In the genomic region with DNA sequence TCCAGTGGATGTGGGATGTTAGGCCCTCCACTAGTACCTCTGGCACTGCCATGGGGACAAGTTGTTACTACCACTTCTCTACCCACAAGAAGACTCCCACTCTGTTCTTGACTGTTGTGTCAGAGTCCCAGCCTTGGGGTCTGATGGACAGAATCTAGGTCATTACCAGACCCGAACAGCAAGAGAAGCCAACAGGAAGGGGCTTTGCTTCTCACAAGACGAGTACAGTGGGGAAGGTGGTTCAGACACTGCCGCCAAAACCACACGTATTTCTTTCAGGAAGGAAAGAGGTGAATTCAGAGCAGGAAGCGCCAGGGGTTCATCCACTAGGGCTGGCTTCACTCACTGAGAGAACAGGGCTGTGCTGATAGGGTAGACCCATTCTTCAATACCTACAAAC, we compare ENCODE assay signal across 27 cellular contexts.
"Had no signal": no experiment of that assay in that cellular context is flagged by ENCODE, and none has a peak within 500 bp of the region (broad histone marks: within the 10 kb centered on the region; RNA-seq: fewer than 3 reads in every experiment).

No MANE protein-coding gene starts in this region.

- ATAC-seq: activated CD4-positive, alpha-beta T cell treated with anti-CD3 and anti-CD28 coated beads for 36 hours; activated CD8-positive, alpha-beta memory T cell treated with anti-CD3 and anti-CD28 coated beads, Interleukin-2, amount 10 ng/mL, durations not matched to agents 7 days and 5 days; gastrocnemius medialis; natural killer cell had no signal

- DNase-seq: activated B cell treated with CpG ODN at 0.5 μM for 24 hours; activated CD4-positive, alpha-beta T cell treated with anti-CD3 and anti-CD28 coated beads for 36 hours; activated CD4-positive, alpha-beta T cell treated with anti-CD3 and anti-CD28 coated beads, Interleukin-2, amount 50 U/mL, for 4 hours; activated CD8-positive, alpha-beta memory T cell treated with anti-CD3 and anti-CD28 coated beads, Interleukin-2, amount 10 ng/mL, durations not matched to agents 7 days and 5 days; activated T-cell treated with anti-CD3 and anti-CD28 coated beads for 4 hours; adrenal gland; brain microvascular endothelial cell; central memory CD4-positive, alpha-beta T cell; dermis blood vessel endothelial cell; effector CD8-positive, alpha-beta T cell; gastrocnemius medialis; hippocampal formation; left ventricle myocardium inferior; midbrain; natural killer cell; retina; sigmoid colon; stimulated activated CD4-positive, alpha-beta T cell treated with anti-CD3 and anti-CD28 coated beads, Interleukin-2, amount 100 ng/mL, for 48 hours; stimulated activated naive CD4-positive, alpha-beta T cell treated with Interleukin-2 at 50 U/mL for 16 hours; T-helper 1 cell; T-helper 9 cell; upper lobe of left lung had no signal

- H3K27ac Mint-ChIP-seq: activated B cell treated with CpG ODN at 0.5 μM for 24 hours; activated CD4-positive, alpha-beta T cell treated with anti-CD3 and anti-CD28 coated beads for 36 hours; activated CD8-positive, alpha-beta memory T cell treated with anti-CD3 and anti-CD28 coated beads, Interleukin-2, amount 10 ng/mL, durations not matched to agents 7 days and 5 days; activated naive CD8-positive, alpha-beta T cell; activated T-helper 1 cell treated with anti-CD3 and anti-CD28 coated beads, Interleukin-12 subunit alpha, Interleukin-12 subunit beta, Interleukin-2, Interleukin-4 antibody, amounts not matched to agents 30 ng/mL and 10 ng/mL and 1 ng/mL, durations not matched to agents 14 hours and 24 hours and 36 hours; natural killer cell; progenitor cell of endocrine pancreas had no signal

- H3K36me3 Mint-ChIP-seq: activated CD8-positive, alpha-beta memory T cell treated with anti-CD3 and anti-CD28 coated beads, Interleukin-2, amount 10 ng/mL, durations not matched to agents 7 days and 5 days; activated naive CD8-positive, alpha-beta T cell; natural killer cell had no signal

- H3K27me3 Mint-ChIP-seq: activated B cell treated with CpG ODN at 0.5 μM for 24 hours; activated CD8-positive, alpha-beta memory T cell treated with anti-CD3 and anti-CD28 coated beads, Interleukin-2, amount 10 ng/mL, durations not matched to agents 7 days and 5 days had no signal

- H3K4me3 Mint-ChIP-seq: activated B cell treated with CpG ODN at 0.5 μM for 24 hours; activated CD4-positive, alpha-beta T cell treated with anti-CD3 and anti-CD28 coated beads for 36 hours; activated CD8-positive, alpha-beta memory T cell treated with anti-CD3 and anti-CD28 coated beads, Interleukin-2, amount 10 ng/mL, durations not matched to agents 7 days and 5 days; activated naive CD8-positive, alpha-beta T cell; activated T-helper 1 cell treated with anti-CD3 and anti-CD28 coated beads, Interleukin-12 subunit alpha, Interleukin-12 subunit beta, Interleukin-2, Interleukin-4 antibody, amounts not matched to agents 30 ng/mL and 10 ng/mL and 1 ng/mL, durations not matched to agents 14 hours and 24 hours and 36 hours; natural killer cell had no signal

- H3K27me3 ChIP-seq: adrenal gland, ascending aorta, brain microvascular endothelial cell, gastrocnemius medialis, sigmoid colon, upper lobe of left lung had no signal

- H3K9me3 ChIP-seq: adrenal gland, ascending aorta, gastrocnemius medialis, left ventricle myocardium inferior, sigmoid colon, thoracic aorta, upper lobe of left lung had no signal

- H3K27ac ChIP-seq: adrenal gland, ascending aorta, brain microvascular endothelial cell, gastrocnemius medialis, left ventricle myocardium inferior, sigmoid colon, thoracic aorta, upper lobe of left lung had no signal

- H3K4me1 ChIP-seq: adrenal gland, ascending aorta, gastrocnemius medialis, left ventricle myocardium inferior, sigmoid colon, upper lobe of left lung had no signal

- H3K9me3 Mint-ChIP-seq: activated B cell treated with CpG ODN at 0.5 μM for 24 hours; activated T-helper 1 cell treated with anti-CD3 and anti-CD28 coated beads, Interleukin-12 subunit alpha, Interleukin-12 subunit beta, Interleukin-2, Interleukin-4 antibody, amounts not matched to agents 30 ng/mL and 10 ng/mL and 1 ng/mL, durations not matched to agents 14 hours and 24 hours and 36 hours; natural killer cell had no signal

- H3K36me3 ChIP-seq: adrenal gland, ascending aorta, brain microvascular endothelial cell, gastrocnemius medialis, left ventricle myocardium inferior, sigmoid colon, thoracic aorta, upper lobe of left lung had no signal

- H3K4me1 Mint-ChIP-seq: activated B cell treated with CpG ODN at 0.5 μM for 24 hours; activated CD4-positive, alpha-beta T cell treated with anti-CD3 and anti-CD28 coated beads for 36 hours; natural killer cell had no signal

- H3K4me3 ChIP-seq: adrenal gland, ascending aorta, gastrocnemius medialis, left ventricle myocardium inferior, sigmoid colon, thoracic aorta, upper lobe of left lung had no signal
